Comparison of ENCODE assay signal across 15 cellular contexts in genomic region chr18:45588831-45589558, GRCh38. TPM values are rescaled to one million over a fixed set of nuclear protein-coding genes. Genes with fewer than 3 reads are reported as not detected.
A peak's percentile ranks its signal among the peaks of the same experiment; 100 is the strongest.
DNase-seq lines count a peak whose midpoint lies in the region; ATAC-seq and TF ChIP-seq lines count a peak whose summit lies in the region.
"Had no signal": no experiment of that assay in that cellular context is flagged by ENCODE, and none has a peak within 500 bp of the region (broad histone marks: within the 10 kb centered on the region; RNA-seq: fewer than 3 reads in every experiment).

No MANE protein-coding gene starts in this region.

- H3K27me3 ChIP-seq in PC-3 (ENCODE audit: low read length) (no peaks in the 10 kb centered on the region), smooth muscle cell (ENCODE audit: low read depth) (no peaks in the 10 kb centered on the region)

- CTCF ChIA-PET in PC-3 (lab: Charles Lee) (no interaction called here), Calu3 (lab: Charles Lee) (interaction anchor here (0.7 kb wide), 1 partner anchor 39 kb away, joined by 3 read pairs; no protein-coding TSS in a partner anchor)

- no peaks in the 10 kb centered on the region for H3K79me2 ChIP-seq in PC-3 (ENCODE audit: low read length)
- H3K79me2 ChIP-seq in smooth muscle cell (ENCODE audit: low read depth): no peaks in the 10 kb centered on the region

- H2AFZ ChIP-seq in PC-3 (ENCODE audit: low read length) (no peak overlapping the region), smooth muscle cell (ENCODE audit: low read depth) (no peak overlapping the region)

- POLR2A ChIA-PET in PC-3 (lab: Charles Lee; ENCODE audit: unreplicated experiment): no interaction called here

- TF ChIP-seq CTCF in PC-3 (conservative IDR thresholded peaks at IDR 0.05; ENCODE audit: low read depth, low read length) (no peak), smooth muscle cell (IDR thresholded peaks at IDR 0.05; ENCODE audit: borderline replicate concordance, insufficient read depth, poor library complexity, severe bottlenecking) (no peak), GM13976 (IDR thresholded peaks at IDR 0.05; ENCODE audit: borderline replicate concordance, control extremely low read depth, extremely low read depth, insufficient read depth, missing control alignments) (no peak), Calu3 (IDR thresholded peaks at IDR 0.05; ENCODE audit: unreplicated experiment) (no peak)

- H3K9me3 ChIP-seq in PC-3 (ENCODE audit: low read length): no peaks in the 10 kb centered on the region
- H3K9me3 ChIP-seq in smooth muscle cell (replicated peaks; ENCODE audit: low read depth): no peaks in the 10 kb centered on the region

- H3K4me3 Mint-ChIP-seq in Calu3 (ENCODE audit: low read depth, unreplicated experiment): no peak overlapping the region

- BruUV-seq in PC-3 (replicated peaks; lab: Mats Ljungman, UMichigan): no TSS peak
- no TSS peak for BruUV-seq in Calu3 (replicated peaks; lab: Mats Ljungman, UMichigan)

- H3K9me3 Mint-ChIP-seq in Calu3 (ENCODE audit: low read depth, unreplicated experiment): peaks cover 2% of the 10 kb centered on the region

- no peaks in the 10 kb centered on the region for H3K4me1 Mint-ChIP-seq in Calu3 (ENCODE audit: low read depth, unreplicated experiment)

- no peaks in the 10 kb centered on the region for H3K9me2 ChIP-seq in PC-3 (replicated peaks; ENCODE audit: low read length)

- H3K27ac Mint-ChIP-seq in Calu3 (ENCODE audit: unreplicated experiment): no peak overlapping the region

- H3F3A ChIP-seq in PC-3 (ENCODE audit: low read length, unreplicated experiment): no peaks in the 10 kb centered on the region
- peaks cover 28% of the 10 kb centered on the region for H3F3A ChIP-seq in smooth muscle cell (ENCODE audit: low read depth)

- H3K27ac ChIP-seq in PC-3 (ENCODE audit: low read length) (peak overlapping the region; percentile 73), smooth muscle cell (ENCODE audit: low read depth) (peak overlapping the region; percentile 81)

- H3K4me3 ChIP-seq in PC-3 (ENCODE audit: low read length) (no peak overlapping the region), smooth muscle cell (no peak overlapping the region)

- intact Hi-C loops in PC-3 (cut with micrococcal nuclease) (no loop called here), Calu3 (cut with micrococcal nuclease; ENCODE audit: unreplicated experiment) (no loop called here)

- no peak overlapping the region for H3K9ac ChIP-seq in PC-3 (ENCODE audit: low read length)
- H3K9ac ChIP-seq in smooth muscle cell (ENCODE audit: low read depth): peak overlapping the region; percentile 4

- no peaks in the 10 kb centered on the region for H4K20me1 ChIP-seq in PC-3 (ENCODE audit: low read length)
- H4K20me1 ChIP-seq in smooth muscle cell (ENCODE audit: low read depth): no peaks in the 10 kb centered on the region

- H3K36me3 Mint-ChIP-seq in Calu3 (ENCODE audit: insufficient read depth, unreplicated experiment): no peaks in the 10 kb centered on the region

- H3K4me2 ChIP-seq in PC-3 (ENCODE audit: low read length) (peak overlapping the region; percentile 66), smooth muscle cell (peak overlapping the region; percentile 76)

- ATAC-seq in PC-3 (no peak), GM18861 (IDR thresholded peaks at IDR 0.05; ENCODE audit: unreplicated experiment) (no peak)

- peaks cover 78% of the 10 kb centered on the region for H3K27me3 Mint-ChIP-seq in Calu3 (ENCODE audit: unreplicated experiment)

- WGBS in smooth muscle cell (ENCODE audit: low lambda C conversion rate): 19% methylated on average over 8 of the region's 8 CpGs

- H3K4me1 ChIP-seq in PC-3 (ENCODE audit: insufficient read depth, low read length) (peaks cover 22% of the 10 kb centered on the region), smooth muscle cell (ENCODE audit: low read depth) (peaks cover 11% of the 10 kb centered on the region)

- DNase-seq in EH (ENCODE audit: low read depth): peak; percentile 83
- DNase-seq in PC-3: no peak
- DNase-seq in fibroblast of peridontal ligament (ENCODE audit: extremely low read depth): peak; percentile 91
- no peak for DNase-seq in smooth muscle cell (lab: John Stamatoyannopoulos, UW; ENCODE audit: unreplicated experiment)
- DNase-seq in GM13976 (ENCODE audit: low spot score): no peak
- DNase-seq in Calu3: no peak
- no peak for DNase-seq in DMS79 treated with DMSO at 0.1 percent for 48 hours (lab: John Stamatoyannopoulos, UW)
- DNase-seq: activated CD8-positive, alpha-beta memory T cell treated with anti-CD3 and anti-CD28 coated beads for 24 hours; COR-L47; effector memory CD4-positive, alpha-beta T cell; NCI-H1694 treated with DMSO at 0.1 percent for 48 hours; NK-92 treated with Interleukin-12 subunit alpha and Interleukin-12 subunit beta, amount 100 ng/mL, for 24 hours; stimulated activated CD4-positive, alpha-beta T cell treated with anti-CD3 and anti-CD28 coated beads, Interleukin-4, amount 100 ng/mL, for 4 hours; substantia nigra had no signal

- in situ Hi-C loops in GM13976 (cut with MboI; ENCODE audit: low sequenced_read_pairs, unreplicated experiment): no loop called here

- H3K36me3 ChIP-seq in PC-3 (ENCODE audit: low read depth, low read length): no peaks in the 10 kb centered on the region
- H3K36me3 ChIP-seq in smooth muscle cell (ENCODE audit: low read depth): no peaks in the 10 kb centered on the region

RNA-seq across cellular contexts. Expression of gene SLC14A2, which starts 26.3 kb away (rescaled TPM):
- total RNA-seq in PC-3 (2014; rRNA removed) (not detected in 2 replicates), smooth muscle cell (0.22 TPM in 2 replicates), Calu3 (2022) (not detected in 2 replicates)
- polyA plus RNA-seq in smooth muscle cell: not detected in 2 replicates

Comparison
In these comparisons a context has a peak if more than half of its experiments do, and no peak if none do; other contexts are left out.
1. DNase-seq: peak in EH (single experiment) and fibroblast of peridontal ligament (single experiment); none in PC-3 (single experiment), smooth muscle cell (single experiment), GM13976 (single experiment), Calu3 (single experiment) and DMS79 treated with DMSO at 0.1 percent for 48 hours (single experiment).